Comparison of ENCODE assay signal across 22 cellular contexts in the genomic region with DNA sequence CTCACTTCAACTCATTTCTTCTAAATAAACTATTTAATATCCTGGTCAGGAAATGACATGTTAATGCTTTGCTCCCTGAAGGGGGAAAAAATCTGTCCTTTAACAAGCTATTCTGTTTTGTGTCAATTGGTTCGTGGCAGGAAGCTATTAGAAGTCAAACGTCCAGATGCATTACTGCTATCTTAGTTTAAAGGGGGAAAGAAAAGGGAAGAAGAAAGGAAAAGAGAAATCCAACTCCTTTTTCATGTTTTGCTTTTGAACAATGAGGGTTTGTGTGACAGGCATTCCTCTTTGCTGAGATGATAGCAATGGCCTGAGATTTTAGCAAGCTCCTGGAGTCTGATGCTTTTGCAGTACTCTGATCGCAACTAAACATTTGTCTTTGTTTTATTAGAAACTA.
"Had no signal": no experiment of that assay in that cellular context is flagged by ENCODE, and none has a peak within 500 bp of the region (broad histone marks: within the 10 kb centered on the region; RNA-seq: fewer than 3 reads in every experiment).

No MANE protein-coding gene starts in this region.

- DNase-seq: activated CD4-positive, alpha-beta memory T cell treated with anti-CD3 and anti-CD28 coated beads for 36 hours; activated CD4-positive, CD25-positive, alpha-beta regulatory T cell treated with anti-CD3 and anti-CD28 coated beads, Interleukin-2, amount 50 U/mL, for 72 hours; activated effector memory CD4-positive, alpha-beta T cell treated with Interleukin-2 at 50 U/mL for 16 hours; activated naive CD4-positive, alpha-beta T cell treated with anti-CD3 and anti-CD28 coated beads, Interleukin-2, amount 50 U/mL, for 16 hours; activated T-cell treated with anti-CD3 and anti-CD28 coated beads, Interleukin-2, amount 50 U/mL, for 24 hours; adrenal gland; caudate nucleus; colonic mucosa; effector CD8-positive, alpha-beta T cell; islet precursor cell; mammary epithelial cell; natural killer cell; posterior cingulate gyrus; right cardiac atrium; small intestine; stimulated activated naive CD8-positive, alpha-beta T cell treated with anti-CD3 and anti-CD28 coated beads, Interleukin-15, amount 100 ng/mL, for 72 hours; T-helper 1 cell; T1000 had no signal

- H3K4me1 ChIP-seq: adrenal gland, colonic mucosa had no signal

- H3K4me3 ChIP-seq: adrenal gland, colonic mucosa, thoracic aorta had no signal

- H3K27me3 ChIP-seq: adrenal gland, colonic mucosa had no signal

- H3K36me3 ChIP-seq: colonic mucosa, neutrophil had no signal

- H3K27ac ChIP-seq: adrenal gland, colonic mucosa, neutrophil, thoracic aorta had no signal

- FAIRE-seq: frontal cortex, small intestine had no signal

- H3K9me3 ChIP-seq: adrenal gland, colonic mucosa, neutrophil, thoracic aorta had no signal

- ATAC-seq: left lobe of liver; natural killer cell; right cardiac atrium; stimulated activated naive CD8-positive, alpha-beta T cell treated with anti-CD3 and anti-CD28 coated beads, Interleukin-15, amount 100 ng/mL, for 72 hours had no signal
